In genomic region chr1:19257178-19257914, GRCh38 we compare ENCODE assay signal across 1 cellular context.
TF ChIP-seq lines count a peak whose summit lies in the region.

No MANE protein-coding gene starts in this region.

TF ChIP-seq in GM12878, 131 proteins besides CTCF, POLR2A, EP300 and RAD21:
- TF ChIP-seq SUZ12 (IDR thresholded peaks at IDR 0.05; ENCODE audit: unreplicated experiment) (no peak), ZNF622 (IDR thresholded peaks at IDR 0.05) (no peak), SP1 (IDR thresholded peaks at IDR 0.05; ENCODE audit: low read depth, low read length) (no peak), PAX8 (IDR thresholded peaks at IDR 0.05) (no peak)
